ENCODE assay signal across 27 cellular contexts in genomic region chr13:45074721-45075120, GRCh38.
"Had no signal": no experiment of that assay in that cellular context is flagged by ENCODE, and none has a peak within 500 bp of the region (broad histone marks: within the 10 kb centered on the region; RNA-seq: fewer than 3 reads in every experiment).

No MANE protein-coding gene starts in this region.

- H3K27me3 ChIP-seq: heart left ventricle, neutrophil, ovary, right atrium auricular region, right lobe of liver, suprapubic skin, upper lobe of right lung had no signal

- H3K4me2 ChIP-seq: smooth muscle cell had no signal

- H3K4me1 ChIP-seq: heart left ventricle, lower lobe of right lung, right atrium auricular region, right lobe of liver, suprapubic skin, tibial artery, upper lobe of right lung had no signal

- H3K27ac ChIP-seq: heart left ventricle, lower lobe of right lung, neutrophil, ovary, right atrium auricular region, right lobe of liver, suprapubic skin, thoracic aorta, tibial artery, upper lobe of right lung had no signal

- ATAC-seq: heart left ventricle; left cardiac atrium; left lobe of liver; lower lobe of right lung; natural killer cell treated with Interleukin-12 subunit alpha and Interleukin-12 subunit beta and Interleukin-15 and Interleukin-18, amount 100 ng/mL, for 72 hours; right lobe of liver; stimulated activated memory B cell treated with anti-CD40 and anti-IgM and Interleukin-4, amounts not matched to agents 10 μg/mL and 1 μg/mL and 100 μg/mL, for 72 hours; upper lobe of right lung had no signal

- H3K4me1 Mint-ChIP-seq: mesothelial cell of epicardium, naive B cell had no signal

- H3K36me3 Mint-ChIP-seq: mesothelial cell of epicardium; naive B cell; natural killer cell treated with Interleukin-12 subunit alpha and Interleukin-12 subunit beta and Interleukin-15 and Interleukin-18, amount 100 ng/mL, for 72 hours; stimulated activated memory B cell treated with anti-CD40 and anti-IgM and Interleukin-4, amounts not matched to agents 10 μg/mL and 1 μg/mL and 100 μg/mL, for 72 hours had no signal

- H3K27me3 Mint-ChIP-seq: progenitor cell of endocrine pancreas had no signal

- H3K36me3 ChIP-seq: heart left ventricle, lower lobe of right lung, neutrophil, ovary, right atrium auricular region, right lobe of liver, suprapubic skin, thoracic aorta, tibial artery, upper lobe of right lung had no signal

- H3K27ac Mint-ChIP-seq: mesothelial cell of epicardium; natural killer cell treated with Interleukin-12 subunit alpha and Interleukin-12 subunit beta and Interleukin-15 and Interleukin-18, amount 100 ng/mL, for 72 hours; progenitor cell of endocrine pancreas; stimulated activated memory B cell treated with anti-CD40 and anti-IgM and Interleukin-4, amounts not matched to agents 10 μg/mL and 1 μg/mL and 100 μg/mL, for 72 hours had no signal

- H3K9me3 ChIP-seq: heart left ventricle, lower lobe of right lung, neutrophil, ovary, right atrium auricular region, right lobe of liver, suprapubic skin, thoracic aorta, tibial artery, upper lobe of right lung had no signal

- DNase-seq: heart left ventricle; kidney glomerular epithelial cell; left cardiac atrium; lower lobe of right lung; mammary epithelial cell; mesenchymal stem cell; naive B cell; ovary; right lobe of liver; stimulated activated CD4-positive, alpha-beta T cell treated with anti-CD3 and anti-CD28 coated beads, Interleukin-1b, Interleukin-23, amount 100 ng/mL, for 48 hours; stimulated activated CD4-positive, alpha-beta T cell treated with anti-CD3 and anti-CD28 coated beads, Interleukin-2, amount 100 ng/mL, for 48 hours; stimulated activated CD4-positive, alpha-beta T cell treated with anti-CD3 and anti-CD28 coated beads, Interleukin-4, amount 100 ng/mL, for 4 hours; stimulated activated CD8-positive, alpha-beta memory T cell treated with anti-CD3 and anti-CD28 coated beads, Interleukin-4, amount 100 ng/mL, for 48 hours; stimulated activated naive CD4-positive, alpha-beta T cell treated with Interleukin-2 at 50 U/mL for 16 hours; tibial artery; trophoblast cell; upper lobe of right lung had no signal

- H3K4me3 ChIP-seq: heart left ventricle, lower lobe of right lung, ovary, right atrium auricular region, right lobe of liver, smooth muscle cell, suprapubic skin, thoracic aorta, tibial artery, upper lobe of right lung had no signal

- H3K9me3 Mint-ChIP-seq: mesothelial cell of epicardium; natural killer cell treated with Interleukin-12 subunit alpha and Interleukin-12 subunit beta and Interleukin-15 and Interleukin-18, amount 100 ng/mL, for 72 hours; stimulated activated memory B cell treated with anti-CD40 and anti-IgM and Interleukin-4, amounts not matched to agents 10 μg/mL and 1 μg/mL and 100 μg/mL, for 72 hours had no signal

- H3K4me3 Mint-ChIP-seq: mesothelial cell of epicardium; naive B cell; natural killer cell treated with Interleukin-12 subunit alpha and Interleukin-12 subunit beta and Interleukin-15 and Interleukin-18, amount 100 ng/mL, for 72 hours; stimulated activated memory B cell treated with anti-CD40 and anti-IgM and Interleukin-4, amounts not matched to agents 10 μg/mL and 1 μg/mL and 100 μg/mL, for 72 hours had no signal
